Comparison of ENCODE assay signal across 8 cellular contexts in the genomic region with DNA sequence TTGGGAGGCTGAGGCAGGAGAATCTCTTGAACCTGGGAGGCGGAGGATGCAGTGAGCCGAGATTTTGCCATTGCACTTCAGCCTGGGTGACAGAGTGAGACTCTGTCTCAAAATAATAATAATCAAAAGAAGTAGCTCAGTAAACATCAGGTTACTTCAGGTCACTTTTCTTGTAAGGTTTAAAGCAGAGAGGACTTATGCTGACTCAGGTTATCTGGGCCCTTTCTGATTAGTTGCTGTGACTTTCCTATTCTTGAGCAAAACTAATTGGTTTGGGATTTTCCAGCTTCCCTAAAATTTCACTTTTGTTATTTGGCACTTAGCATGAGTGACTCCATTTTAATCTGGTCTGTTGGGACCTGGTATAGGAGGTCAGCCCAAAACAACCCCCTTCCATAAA.
"Had no signal": no experiment of that assay in that cellular context is flagged by ENCODE, and none has a peak within 500 bp of the region (broad histone marks: within the 10 kb centered on the region; RNA-seq: fewer than 3 reads in every experiment).

No MANE protein-coding gene starts in this region.

- H3K27ac ChIP-seq: GM23248, HL-60 had no signal

- H3K4me1 ChIP-seq: HAP-1 had no signal

- ATAC-seq: HCT116 had no signal

- H3K36me3 ChIP-seq: HAP-1 had no signal

- DNase-seq: GM23248, GOT3, H7, HFFc6, KG1 had no signal

- H3K9ac ChIP-seq: GM23248 had no signal

- H3K4me3 ChIP-seq: GM23248, HAP-1 had no signal

- H2AFZ ChIP-seq: GM23248 had no signal

- H3K9me3 ChIP-seq: HAP-1 had no signal
